Comparison of ENCODE assay signal across 15 cellular contexts in the genomic region with DNA sequence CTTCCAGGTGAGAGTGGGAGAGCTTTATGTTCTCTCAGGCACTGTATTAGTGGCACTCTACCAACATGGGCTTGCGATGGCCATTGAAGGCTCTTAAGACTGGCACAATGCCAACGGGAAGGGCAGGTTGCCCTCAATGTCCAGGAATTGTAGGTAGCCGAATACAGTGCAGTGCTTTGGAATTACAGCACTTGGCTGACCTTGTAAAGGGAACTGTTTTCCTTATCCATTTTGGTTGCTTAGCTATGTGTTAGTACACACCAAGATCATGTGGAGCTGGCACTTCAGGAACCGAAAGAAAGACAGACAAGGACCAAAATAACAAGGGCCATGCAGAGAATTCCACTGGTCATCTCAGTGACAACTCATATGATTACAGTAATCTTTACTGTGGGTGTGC.
A peak's percentile ranks its signal among the peaks of the same experiment; 100 is the strongest.
DNase-seq lines count a peak whose midpoint lies in the region; ATAC-seq, FAIRE-seq and TF ChIP-seq lines count a peak whose summit lies in the region.
"Had no signal": no experiment of that assay in that cellular context is flagged by ENCODE, and none has a peak within 500 bp of the region (broad histone marks: within the 10 kb centered on the region; RNA-seq: fewer than 3 reads in every experiment).

No MANE protein-coding gene starts in this region.

- CTCF ChIA-PET in A673 (lab: Charles Lee), result no interaction called here
- CTCF ChIA-PET in activated CD8-positive, alpha-beta T cell treated with anti-CD3 and anti-CD28 coated beads for 36 hours (lab: Charles Lee), result interaction anchor here (1.1 kb wide), 1 partner anchor 9 kb away, joined by 3 read pairs; no protein-coding TSS in a partner anchor

- 42 to 46% methylated on average over 4 of the region's 4 CpGs for WGBS in GM23248 (ENCODE audit: low coverage in 1 of 2, low lambda C conversion rate in 2 of 2, missing lambda C conversion rate in 2 of 2), 2 experiments
- 6 to 11% methylated on average over 4 of the region's 4 CpGs for WGBS in pancreas, 2 donors

- H3K27ac ChIP-seq in GM23248 (no peak overlapping the region), pancreas (peak overlapping the region in 2 of 4 donors; percentile 52 to 59), A673 (ENCODE audit: low read depth, low read length, poor library complexity, severe bottlenecking) (no peak overlapping the region)

- FAIRE-seq in pancreas (lab: Jason Lieb, UNC), result no peak

- intact Hi-C loops in left ventricle myocardium superior (cut with micrococcal nuclease), result no loop called here
- intact Hi-C loops in pancreas (cut with DNase I), result no loop called here
- intact Hi-C loops in A673 (cut with micrococcal nuclease; ENCODE audit: unreplicated experiment), result no loop called here
- intact Hi-C loops in activated CD8-positive, alpha-beta T cell treated with anti-CD3 and anti-CD28 coated beads for 36 hours (cut with micrococcal nuclease), result no loop called here

- peaks cover 11% of the 10 kb centered on the region for H3K4me1 Mint-ChIP-seq in progenitor cell of endocrine pancreas (ENCODE audit: low read depth)
- no peaks in the 10 kb centered on the region for H3K4me1 Mint-ChIP-seq in activated CD8-positive, alpha-beta T cell treated with anti-CD3 and anti-CD28 coated beads for 36 hours (ENCODE audit: low read depth)
- H3K4me1 Mint-ChIP-seq: activated naive CD4-positive, alpha-beta T cell treated with anti-CD3 and anti-CD28 coated beads, Interleukin-2, amount 50 U/mL, for 24 hours; central memory CD8-positive, alpha-beta T cell; T-cell had no signal

- POLR2A ChIA-PET in A673 (lab: Charles Lee; ENCODE audit: low non-redundant PET), result no interaction called here
- POLR2A ChIA-PET in activated CD8-positive, alpha-beta T cell treated with anti-CD3 and anti-CD28 coated beads for 36 hours (lab: Charles Lee), result no interaction called here

- H3K9ac ChIP-seq in GM23248, result no peak overlapping the region

- peak; percentile 32 for ATAC-seq in SK-N-SH treated with all-trans-retinoic acid at 6 μM for 48 hours
- peak; percentile 94 for ATAC-seq in left ventricle myocardium superior
- peak; percentile 93 to 98 (median 96) for ATAC-seq in pancreas
- ATAC-seq in activated CD8-positive, alpha-beta T cell treated with anti-CD3 and anti-CD28 coated beads for 36 hours, result no peak
- ATAC-seq in HG03135 (IDR thresholded peaks at IDR 0.05; ENCODE audit: unreplicated experiment), result no peak
- ATAC-seq: T-cell had no signal

- no peaks in the 10 kb centered on the region for H3K9me3 ChIP-seq in GM23248 (ENCODE audit: low read depth)
- H3K9me3 ChIP-seq in pancreas, result no peaks in the 10 kb centered on the region
- H3K9me3 ChIP-seq in A673 (ENCODE audit: low read depth, low read length, poor library complexity, severe bottlenecking), result no peaks in the 10 kb centered on the region
- H3K9me3 ChIP-seq: tibial artery had no signal

- no peaks in the 10 kb centered on the region for H3K27me3 Mint-ChIP-seq in progenitor cell of endocrine pancreas
- peaks cover 2% of the 10 kb centered on the region for H3K27me3 Mint-ChIP-seq in activated CD8-positive, alpha-beta T cell treated with anti-CD3 and anti-CD28 coated beads for 36 hours
- H3K27me3 Mint-ChIP-seq: activated naive CD4-positive, alpha-beta T cell treated with anti-CD3 and anti-CD28 coated beads, Interleukin-2, amount 50 U/mL, for 24 hours; central memory CD8-positive, alpha-beta T cell had no signal

- no peak overlapping the region for H2AFZ ChIP-seq in GM23248

- H3K4me2 ChIP-seq in GM23248 (ENCODE audit: unreplicated experiment), result no peak overlapping the region

- no peak overlapping the region for H3K27ac Mint-ChIP-seq in progenitor cell of endocrine pancreas
- no peak overlapping the region for H3K27ac Mint-ChIP-seq in activated CD8-positive, alpha-beta T cell treated with anti-CD3 and anti-CD28 coated beads for 36 hours
- H3K27ac Mint-ChIP-seq: activated naive CD4-positive, alpha-beta T cell treated with anti-CD3 and anti-CD28 coated beads, Interleukin-2, amount 50 U/mL, for 24 hours; T-cell had no signal

- no peak overlapping the region for H3K4me3 ChIP-seq in GM23248
- no peak overlapping the region for H3K4me3 ChIP-seq in pancreas
- H3K4me3 ChIP-seq in A673 (ENCODE audit: low read depth, low read length, poor library complexity, severe bottlenecking), result no peak overlapping the region
- H3K4me3 ChIP-seq: MG63, tibial artery had no signal

- H3K4me1 ChIP-seq in GM23248 (ENCODE audit: insufficient read depth) (peaks cover 12% of the 10 kb centered on the region), pancreas (peaks cover 0 to 17% (median 7%) of the 10 kb centered on the region in 3 donors), A673 (ENCODE audit: insufficient read depth, low read length, poor library complexity, severe bottlenecking) (no peaks in the 10 kb centered on the region)

- H3K79me2 ChIP-seq in GM23248 (ENCODE audit: insufficient read depth), result no peaks in the 10 kb centered on the region

- no peaks in the 10 kb centered on the region for H4K20me1 ChIP-seq in GM23248 (ENCODE audit: insufficient read depth)

- in situ Hi-C loops in GM23248 (cut with MboI), result no loop called here

- no TSS peak for BruUV-seq in A673 (replicated peaks; lab: Mats Ljungman, UMichigan)

- H3K4me3 Mint-ChIP-seq in progenitor cell of endocrine pancreas (ENCODE audit: low read depth), result no peak overlapping the region
- no peak overlapping the region for H3K4me3 Mint-ChIP-seq in activated CD8-positive, alpha-beta T cell treated with anti-CD3 and anti-CD28 coated beads for 36 hours
- H3K4me3 Mint-ChIP-seq: activated naive CD4-positive, alpha-beta T cell treated with anti-CD3 and anti-CD28 coated beads, Interleukin-2, amount 50 U/mL, for 24 hours; central memory CD8-positive, alpha-beta T cell; T-cell had no signal

- no peaks in the 10 kb centered on the region for H3K27me3 ChIP-seq in GM23248 (replicated peaks; ENCODE audit: insufficient read depth)
- H3K27me3 ChIP-seq in pancreas, result no peaks in the 10 kb centered on the region
- H3K27me3 ChIP-seq in A673 (replicated peaks; ENCODE audit: insufficient read depth, low read depth, low read length, poor library complexity), result no peaks in the 10 kb centered on the region
- H3K27me3 ChIP-seq: MG63, tibial artery had no signal

- peaks cover 6% of the 10 kb centered on the region for H3K9me3 Mint-ChIP-seq in progenitor cell of endocrine pancreas (ENCODE audit: low read depth)
- H3K9me3 Mint-ChIP-seq in activated CD8-positive, alpha-beta T cell treated with anti-CD3 and anti-CD28 coated beads for 36 hours, result no peaks in the 10 kb centered on the region
- H3K9me3 Mint-ChIP-seq: activated naive CD4-positive, alpha-beta T cell treated with anti-CD3 and anti-CD28 coated beads, Interleukin-2, amount 50 U/mL, for 24 hours; central memory CD8-positive, alpha-beta T cell; T-cell had no signal

- H3K36me3 ChIP-seq in GM23248 (ENCODE audit: low read depth) (no peaks in the 10 kb centered on the region), pancreas (no peaks in the 10 kb centered on the region), A673 (ENCODE audit: insufficient read depth, low read length, poor library complexity, severe bottlenecking) (no peaks in the 10 kb centered on the region)
- H3K36me3 ChIP-seq: MG63, tibial artery had no signal

- peaks cover 16% of the 10 kb centered on the region for H3F3A ChIP-seq in GM23248 (ENCODE audit: insufficient read depth)

- peaks cover 3% of the 10 kb centered on the region for H3K36me3 Mint-ChIP-seq in progenitor cell of endocrine pancreas (ENCODE audit: insufficient read depth)
- H3K36me3 Mint-ChIP-seq in activated CD8-positive, alpha-beta T cell treated with anti-CD3 and anti-CD28 coated beads for 36 hours (ENCODE audit: low read depth), result no peaks in the 10 kb centered on the region
- H3K36me3 Mint-ChIP-seq: activated naive CD4-positive, alpha-beta T cell treated with anti-CD3 and anti-CD28 coated beads, Interleukin-2, amount 50 U/mL, for 24 hours; T-cell had no signal

- no peaks in the 10 kb centered on the region for H3K9me2 ChIP-seq in GM23248 (ENCODE audit: insufficient read depth)

- no peak for TF ChIP-seq CTCF in pancreas (IDR thresholded peaks at IDR 0.05)
- TF ChIP-seq CTCF in A673 (conservative IDR thresholded peaks at IDR 0.05; ENCODE audit: low read depth, low read length), result no peak
- no peak for TF ChIP-seq CTCF in progenitor cell of endocrine pancreas (IDR thresholded peaks at IDR 0.05; ENCODE audit: unreplicated experiment)
- TF ChIP-seq CTCF in activated CD8-positive, alpha-beta T cell treated with anti-CD3 and anti-CD28 coated beads for 36 hours (IDR thresholded peaks at IDR 0.05), result no peak

- DNase-seq in GM23248, result peak; percentile 38
- DNase-seq in left ventricle myocardium superior, result peak; percentile 71
- peak in 5 of 6 donors; percentile 55 to 70 (median 56) for DNase-seq in pancreas
- DNase-seq in A673 (ENCODE audit: low spot score), result no peak
- no peak for DNase-seq in progenitor cell of endocrine pancreas (ENCODE audit: low spot score, unreplicated experiment)
- no peak for DNase-seq in activated CD8-positive, alpha-beta T cell treated with anti-CD3 and anti-CD28 coated beads for 36 hours
- DNase-seq: MG63, NCI-H226, nucleus accumbens, T-cell, tibial artery had no signal

TF ChIP-seq in SK-N-SH treated with all-trans-retinoic acid at 6 μM for 48 hours, 23 proteins besides CTCF, POLR2A, EP300 and RAD21 (continues in another document):
- TF ChIP-seq CSDC2 (CRISPR knock-in tag; IDR thresholded peaks at IDR 0.05), result no peak
- TF ChIP-seq ISL1 (CRISPR knock-in tag; IDR thresholded peaks at IDR 0.05), result no peak
- no peak for TF ChIP-seq SNAI2 (CRISPR knock-in tag; IDR thresholded peaks at IDR 0.05)
- no peak for TF ChIP-seq ZFP30 (CRISPR knock-in tag; IDR thresholded peaks at IDR 0.05)
- no peak for TF ChIP-seq GLIS3 (CRISPR knock-in tag; IDR thresholded peaks at IDR 0.05)
- TF ChIP-seq, protein P1, sequence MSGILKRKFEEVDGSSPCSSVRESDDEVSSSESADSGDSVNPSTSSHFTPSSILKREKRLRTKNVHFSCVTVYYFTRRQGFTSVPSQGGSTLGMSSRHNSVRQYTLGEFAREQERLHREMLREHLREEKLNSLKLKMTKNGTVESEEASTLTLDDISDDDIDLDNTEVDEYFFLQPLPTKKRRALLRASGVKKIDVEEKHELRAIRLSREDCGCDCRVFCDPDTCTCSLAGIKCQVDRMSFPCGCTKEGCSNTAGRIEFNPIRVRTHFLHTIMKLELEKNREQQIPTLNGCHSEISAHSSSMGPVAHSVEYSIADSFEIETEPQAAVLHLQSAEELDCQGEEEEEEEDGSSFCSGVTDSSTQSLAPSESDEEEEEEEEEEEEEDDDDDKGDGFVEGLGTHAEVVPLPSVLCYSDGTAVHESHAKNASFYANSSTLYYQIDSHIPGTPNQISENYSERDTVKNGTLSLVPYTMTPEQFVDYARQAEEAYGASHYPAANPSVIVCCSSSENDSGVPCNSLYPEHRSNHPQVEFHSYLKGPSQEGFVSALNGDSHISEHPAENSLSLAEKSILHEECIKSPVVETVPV (CRISPR knock-in tag; IDR thresholded peaks at IDR 0.05), result no peak
- TF ChIP-seq ZNF8 (CRISPR knock-in tag; IDR thresholded peaks at IDR 0.05), result no peak
- no peak for TF ChIP-seq ZNF70 (CRISPR knock-in tag; IDR thresholded peaks at IDR 0.05)
- no peak for TF ChIP-seq ZNF565 (CRISPR knock-in tag; conservative IDR thresholded peaks at IDR 0.05; ENCODE audit: low read depth)

Comparison
In these comparisons a context has a peak if more than half of its experiments do, and no peak if none do; other contexts are left out.
1. DNase-seq: peak in GM23248 (single experiment), left ventricle myocardium superior (single experiment) and pancreas (5 of 6); none in A673 (single experiment), progenitor cell of endocrine pancreas (single experiment) and activated CD8-positive, alpha-beta T cell treated with anti-CD3 and anti-CD28 coated beads for 36 hours (single experiment).
2. ATAC-seq: peak in SK-N-SH treated with all-trans-retinoic acid at 6 μM for 48 hours (single experiment), left ventricle myocardium superior (single experiment) and pancreas (4 of 4); none in activated CD8-positive, alpha-beta T cell treated with anti-CD3 and anti-CD28 coated beads for 36 hours (single experiment) and HG03135 (single experiment).